Comparison of ENCODE assay signal across 1 cellular context in genomic region chrX:108516184-108516583, GRCh38.
TF ChIP-seq lines count a peak whose summit lies in the region.

No MANE protein-coding gene starts in this region.

TF ChIP-seq in endothelial cell of umbilical vein, 7 proteins besides CTCF, POLR2A, EP300 and RAD21 (continued from another document):
- no peak for TF ChIP-seq FOS (IDR thresholded peaks at IDR 0.05; ENCODE audit: borderline replicate concordance, insufficient read depth, low read length)
